8 cellular contexts compared by ENCODE assay signal in genomic region chr6:33297956-33298772, GRCh38. TPM values are rescaled to one million over a fixed set of nuclear protein-coding genes. Genes with fewer than 3 reads are reported as not detected.
DNase-seq lines count a peak whose midpoint lies in the region; ATAC-seq, FAIRE-seq and TF ChIP-seq lines count a peak whose summit lies in the region.

No MANE protein-coding gene starts in this region.

- peaks cover 27% of the 10 kb centered on the region for H3K4me1 Mint-ChIP-seq in activated naive CD4-positive, alpha-beta T cell treated with anti-CD3 and anti-CD28 coated beads, Interleukin-2, amount 50 U/mL, for 24 hours

- H3K9me3 Mint-ChIP-seq in activated naive CD4-positive, alpha-beta T cell treated with anti-CD3 and anti-CD28 coated beads, Interleukin-2, amount 50 U/mL, for 24 hours = no peaks in the 10 kb centered on the region

- peak overlapping the region; percentile 76 for H2AFZ ChIP-seq in neuron (ENCODE audit: low read depth, low read length)

- in situ Hi-C loops in Panc1 (cut with HindIII; ENCODE audit: low pct_unique_long_range_greater_than_20kb, low sequenced_read_pairs) = no loop called here

- ATAC-seq in Panc1 (peak; percentile 63), HG03045 (IDR thresholded peaks at IDR 0.05; ENCODE audit: unreplicated experiment) (no peak), HG03175 (IDR thresholded peaks at IDR 0.05; ENCODE audit: unreplicated experiment) (no peak)

- H3K4me3 Mint-ChIP-seq in activated naive CD4-positive, alpha-beta T cell treated with anti-CD3 and anti-CD28 coated beads, Interleukin-2, amount 50 U/mL, for 24 hours = peak overlapping the region; percentile 98

- CTCF ChIA-PET in Panc1 (lab: Charles Lee) = interaction anchor here (0.6 to 1.6 kb wide), 3 partner anchors 12 to 21 kb away, joined by 5 to 9 read pairs (median 6); partner anchors contain the start of genes B3GALT4 and ZBTB22

- H3K36me3 ChIP-seq in Panc1 (ENCODE audit: control insufficient read depth, insufficient read depth, low read length) = peaks cover 5% of the 10 kb centered on the region
- H3K36me3 ChIP-seq in neuron (ENCODE audit: insufficient read depth, low read length) = peaks cover 8% of the 10 kb centered on the region

- no peak for FAIRE-seq in frontal cortex (lab: Jason Lieb, UNC)

- H3K4me3 ChIP-seq in Panc1 (ENCODE audit: low read depth in 2 of 2, low read length in 2 of 2) (peak overlapping the region; percentile 72 to 80), neuron (ENCODE audit: low read length) (peak overlapping the region; percentile 87)

- H3K4me1 ChIP-seq in Panc1 (ENCODE audit: control insufficient read depth, insufficient read depth, low read length) = peaks cover 13% of the 10 kb centered on the region
- peaks cover 10% of the 10 kb centered on the region for H3K4me1 ChIP-seq in neuron (ENCODE audit: insufficient read depth, low read length)

- no peaks in the 10 kb centered on the region for H3K27me3 Mint-ChIP-seq in activated naive CD4-positive, alpha-beta T cell treated with anti-CD3 and anti-CD28 coated beads, Interleukin-2, amount 50 U/mL, for 24 hours

- H3K27me3 ChIP-seq in Panc1 (ENCODE audit: control insufficient read depth, insufficient read depth, low read length) (no peaks in the 10 kb centered on the region), neuron (ENCODE audit: insufficient read depth, low read length) (no peaks in the 10 kb centered on the region)

- BruUV-seq in Panc1 (replicated peaks; lab: Mats Ljungman, UMichigan) = no TSS peak

- H3K9me3 ChIP-seq in Panc1 (ENCODE audit: control insufficient read depth, insufficient read depth, low read depth, low read length) (no peaks in the 10 kb centered on the region), neuron (ENCODE audit: low read length) (no peaks in the 10 kb centered on the region)

- no peak for TF ChIP-seq CTCF in Panc1 (IDR thresholded peaks at IDR 0.05)

- peak overlapping the region; percentile 97 for H3K27ac ChIP-seq in Panc1 (ENCODE audit: low read length)

- POLR2A ChIA-PET in Panc1 (lab: Charles Lee) = interaction anchor here (0.6 to 1.6 kb wide), 3 partner anchors 9 to 256 kb away, joined by 3 to 5 read pairs (median 3); partner anchors contain the start of genes PFDN6 and WDR46

- H3K36me3 Mint-ChIP-seq in activated naive CD4-positive, alpha-beta T cell treated with anti-CD3 and anti-CD28 coated beads, Interleukin-2, amount 50 U/mL, for 24 hours = peaks cover 10% of the 10 kb centered on the region

- H3K27ac Mint-ChIP-seq in activated naive CD4-positive, alpha-beta T cell treated with anti-CD3 and anti-CD28 coated beads, Interleukin-2, amount 50 U/mL, for 24 hours = peak overlapping the region; percentile 95

- intact Hi-C loops in Panc1 (cut with micrococcal nuclease; ENCODE audit: unreplicated experiment) = no loop called here

- DNase-seq in COLO829 (ENCODE audit: low spot score) (peak; percentile 90), H4 (ENCODE audit: low spot score) (peak; percentile 63), Panc1 (ENCODE audit: low read depth, low spot score) (no peak), frontal cortex (ENCODE audit: low spot score in 2 of 2) (peak; percentile 58 to 77)

RNA-seq across cellular contexts. Expression of gene RGL2, which starts 0.6 kb away (rescaled TPM):
- 14.7 and 17.5 TPM in 2 replicates for total RNA-seq in H4 (2014; rRNA removed; shearing (Covaris generic))
- total RNA-seq in Panc1 (2021; ENCODE audit: unreplicated experiment) = 84.4 TPM
- 102 TPM for polyA plus RNA-seq in Panc1 (2012; ENCODE audit: insufficient read length)
- 16.3 TPM for total RNA-seq in frontal cortex

RNA-seq across cellular contexts. Expression of gene PFDN6, which starts 8.8 kb away (rescaled TPM):
- total RNA-seq in H4 (2014; rRNA removed; shearing (Covaris generic)) = 85.0 and 105 TPM in 2 replicates
- 101 TPM for total RNA-seq in Panc1 (2021; ENCODE audit: unreplicated experiment)
- polyA plus RNA-seq in Panc1 (2012; ENCODE audit: insufficient read length) = 127 TPM
- 31.0 TPM for total RNA-seq in frontal cortex

RNA-seq across cellular contexts. Expression of gene WDR46, which starts 9.1 kb away (rescaled TPM):
- 89.0 and 99.5 TPM in 2 replicates for total RNA-seq in H4 (2014; rRNA removed; shearing (Covaris generic))
- total RNA-seq in Panc1 (2021; ENCODE audit: unreplicated experiment) (80.6 TPM), frontal cortex (42.4 TPM)
- 80.7 TPM for polyA plus RNA-seq in Panc1 (2012; ENCODE audit: insufficient read length)

RNA-seq across cellular contexts. Expression of gene TAPBP, which starts 15.7 kb away (rescaled TPM):
- 56.5 and 69.8 TPM in 2 replicates for total RNA-seq in H4 (2014; rRNA removed; shearing (Covaris generic))
- total RNA-seq in Panc1 (2021; ENCODE audit: unreplicated experiment) (246 TPM), frontal cortex (10.2 TPM)
- polyA plus RNA-seq in Panc1 (2012; ENCODE audit: insufficient read length) = 167 TPM

RNA-seq across cellular contexts. Expression of gene ZBTB22, which starts 19.4 kb away (rescaled TPM):
- 7.9 and 11.3 TPM in 2 replicates for total RNA-seq in H4 (2014; rRNA removed; shearing (Covaris generic))
- total RNA-seq in Panc1 (2021; ENCODE audit: unreplicated experiment) (16.0 TPM), frontal cortex (27.3 TPM)
- 16.4 TPM for polyA plus RNA-seq in Panc1 (2012; ENCODE audit: insufficient read length)
